ENCODE assay signal across 1 cellular context in the genomic region with DNA sequence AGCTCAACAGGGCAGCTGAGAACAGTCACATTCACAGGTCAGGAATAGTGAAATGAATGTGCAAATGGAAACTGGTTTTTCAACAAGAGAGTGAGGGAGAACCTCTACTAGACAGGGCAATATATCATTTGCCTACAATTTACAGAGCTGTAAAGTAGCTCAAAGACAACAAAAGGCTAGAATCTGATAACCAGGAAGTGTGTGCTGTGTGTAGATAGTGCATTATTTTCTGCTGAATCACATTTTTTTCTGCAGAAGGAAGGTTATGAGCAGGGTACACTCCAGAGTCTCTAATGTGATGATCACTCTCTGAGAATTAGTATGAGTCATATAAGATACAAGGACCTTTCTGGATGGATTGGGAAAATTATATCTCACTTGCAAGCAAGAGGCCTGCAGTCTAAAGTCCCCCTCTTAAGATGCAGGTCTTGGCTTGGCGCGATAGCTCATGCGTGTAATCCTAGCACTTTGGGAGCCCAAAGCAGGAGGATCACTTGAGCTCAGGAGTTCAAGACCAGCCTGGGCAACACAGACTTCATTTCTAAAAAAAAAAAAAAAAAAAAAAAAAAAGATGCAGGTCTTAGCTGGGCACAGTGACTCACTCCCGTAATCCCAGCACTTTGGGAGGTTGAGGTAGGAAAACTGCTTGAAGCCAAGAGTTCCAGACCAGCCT.
A peak's percentile ranks its signal among the peaks of the same experiment; 100 is the strongest.
TF ChIP-seq lines count a peak whose summit lies in the region.

No MANE protein-coding gene starts in this region.

TF ChIP-seq in K562, 482 proteins besides CTCF, POLR2A, EP300 and RAD21 (continued from another document and continues in another):
- TF ChIP-seq, protein P1, sequence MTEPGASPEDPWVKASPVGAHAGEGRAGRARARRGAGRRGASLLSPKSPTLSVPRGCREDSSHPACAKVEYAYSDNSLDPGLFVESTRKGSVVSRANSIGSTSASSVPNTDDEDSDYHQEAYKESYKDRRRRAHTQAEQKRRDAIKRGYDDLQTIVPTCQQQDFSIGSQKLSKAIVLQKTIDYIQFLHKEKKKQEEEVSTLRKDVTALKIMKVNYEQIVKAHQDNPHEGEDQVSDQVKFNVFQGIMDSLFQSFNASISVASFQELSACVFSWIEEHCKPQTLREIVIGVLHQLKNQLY (CRISPR knock-in tag; conservative IDR thresholded peaks at IDR 0.05): no peak
- TF ChIP-seq ZFP1 (CRISPR knock-in tag; IDR thresholded peaks at IDR 0.05) (no peak), ZNF586 (CRISPR knock-in tag; conservative IDR thresholded peaks at IDR 0.05) (no peak), ZNF143 (CRISPR knock-in tag; IDR thresholded peaks at IDR 0.05) (no peak), ZNF165 (CRISPR knock-in tag; IDR thresholded peaks at IDR 0.05; ENCODE audit: borderline replicate concordance) (no peak), ZBTB34 (CRISPR knock-in tag; IDR thresholded peaks at IDR 0.05) (no peak), PHF21A (IDR thresholded peaks at IDR 0.05; ENCODE audit: borderline replicate concordance, low read depth) (peak; percentile 49; the same call in 1 of the 2 replicates), CAMTA2 (CRISPR knock-in tag; conservative IDR thresholded peaks at IDR 0.05) (no peak), CHD2 (IDR thresholded peaks at IDR 0.05; ENCODE audit: low read depth, low read length) (no peak), ZNF175 (CRISPR knock-in tag; IDR thresholded peaks at IDR 0.05; ENCODE audit: low read depth) (no peak), DNMT1 (IDR thresholded peaks at IDR 0.05) (no peak), CHCHD3 (CRISPR knock-in tag; IDR thresholded peaks at IDR 0.05) (no peak), BRD4 (IDR thresholded peaks at IDR 0.05) (no peak), ATF1 (CRISPR knock-in tag; IDR thresholded peaks at IDR 0.05) (no peak), ATF1 (tag; IDR thresholded peaks at IDR 0.05) (peak; percentile 46), TAF7 (tag; IDR thresholded peaks at IDR 0.05) (no peak), POLR3A (IDR thresholded peaks at IDR 0.05; ENCODE audit: borderline replicate concordance, extremely low read depth, insufficient read depth, insufficient read length) (peak; percentile 76), ZNF197 (CRISPR knock-in tag; IDR thresholded peaks at IDR 0.05; ENCODE audit: low read depth) (peak; percentile 22; the same call in 1 of the 2 replicates), SRF (CRISPR knock-in tag; IDR thresholded peaks at IDR 0.05) (no peak), KAT2B (IDR thresholded peaks at IDR 0.05; ENCODE audit: low read depth, low read length) (no peak), POLR2G (IDR thresholded peaks at IDR 0.05; ENCODE audit: low read depth, low read length) (no peak), NFE2 (IDR thresholded peaks at IDR 0.05; ENCODE audit: low read depth) (peak; percentile 98), SNIP1 (IDR thresholded peaks at IDR 0.05; ENCODE audit: low read depth) (no peak), GTF2B (IDR thresholded peaks at IDR 0.05; ENCODE audit: extremely low read depth, insufficient read length) (no peak), RREB1 (CRISPR knock-in tag; IDR thresholded peaks at IDR 0.05) (no peak), ELF2 (CRISPR knock-in tag; IDR thresholded peaks at IDR 0.05) (no peak), GABPB2 (CRISPR knock-in tag; conservative IDR thresholded peaks at IDR 0.05) (no peak), ZBED1 (IDR thresholded peaks at IDR 0.05) (no peak), FUS (optimal IDR thresholded peaks at IDR 0.05; ENCODE audit: low read depth, low read length) (no peak)
- TF ChIP-seq, protein P2, sequence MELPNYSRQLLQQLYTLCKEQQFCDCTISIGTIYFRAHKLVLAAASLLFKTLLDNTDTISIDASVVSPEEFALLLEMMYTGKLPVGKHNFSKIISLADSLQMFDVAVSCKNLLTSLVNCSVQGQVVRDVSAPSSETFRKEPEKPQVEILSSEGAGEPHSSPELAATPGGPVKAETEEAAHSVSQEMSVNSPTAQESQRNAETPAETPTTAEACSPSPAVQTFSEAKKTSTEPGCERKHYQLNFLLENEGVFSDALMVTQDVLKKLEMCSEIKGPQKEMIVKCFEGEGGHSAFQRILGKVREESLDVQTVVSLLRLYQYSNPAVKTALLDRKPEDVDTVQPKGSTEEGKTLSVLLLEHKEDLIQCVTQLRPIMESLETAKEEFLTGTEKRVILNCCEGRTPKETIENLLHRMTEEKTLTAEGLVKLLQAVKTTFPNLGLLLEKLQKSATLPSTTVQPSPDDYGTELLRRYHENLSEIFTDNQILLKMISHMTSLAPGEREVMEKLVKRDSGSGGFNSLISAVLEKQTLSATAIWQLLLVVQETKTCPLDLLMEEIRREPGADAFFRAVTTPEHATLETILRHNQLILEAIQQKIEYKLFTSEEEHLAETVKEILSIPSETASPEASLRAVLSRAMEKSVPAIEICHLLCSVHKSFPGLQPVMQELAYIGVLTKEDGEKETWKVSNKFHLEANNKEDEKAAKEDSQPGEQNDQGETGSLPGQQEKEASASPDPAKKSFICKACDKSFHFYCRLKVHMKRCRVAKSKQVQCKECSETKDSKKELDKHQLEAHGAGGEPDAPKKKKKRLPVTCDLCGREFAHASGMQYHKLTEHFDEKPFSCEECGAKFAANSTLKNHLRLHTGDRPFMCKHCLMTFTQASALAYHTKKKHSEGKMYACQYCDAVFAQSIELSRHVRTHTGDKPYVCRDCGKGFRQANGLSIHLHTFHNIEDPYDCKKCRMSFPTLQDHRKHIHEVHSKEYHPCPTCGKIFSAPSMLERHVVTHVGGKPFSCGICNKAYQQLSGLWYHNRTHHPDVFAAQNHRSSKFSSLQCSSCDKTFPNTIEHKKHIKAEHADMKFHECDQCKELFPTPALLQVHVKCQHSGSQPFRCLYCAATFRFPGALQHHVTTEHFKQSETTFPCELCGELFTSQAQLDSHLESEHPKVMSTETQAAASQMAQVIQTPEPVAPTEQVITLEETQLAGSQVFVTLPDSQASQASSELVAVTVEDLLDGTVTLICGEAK (IDR thresholded peaks at IDR 0.05): peak; percentile 56
- TF ChIP-seq, protein P2 (CRISPR knock-in tag; IDR thresholded peaks at IDR 0.05): no peak
- TF ChIP-seq, protein P3, sequence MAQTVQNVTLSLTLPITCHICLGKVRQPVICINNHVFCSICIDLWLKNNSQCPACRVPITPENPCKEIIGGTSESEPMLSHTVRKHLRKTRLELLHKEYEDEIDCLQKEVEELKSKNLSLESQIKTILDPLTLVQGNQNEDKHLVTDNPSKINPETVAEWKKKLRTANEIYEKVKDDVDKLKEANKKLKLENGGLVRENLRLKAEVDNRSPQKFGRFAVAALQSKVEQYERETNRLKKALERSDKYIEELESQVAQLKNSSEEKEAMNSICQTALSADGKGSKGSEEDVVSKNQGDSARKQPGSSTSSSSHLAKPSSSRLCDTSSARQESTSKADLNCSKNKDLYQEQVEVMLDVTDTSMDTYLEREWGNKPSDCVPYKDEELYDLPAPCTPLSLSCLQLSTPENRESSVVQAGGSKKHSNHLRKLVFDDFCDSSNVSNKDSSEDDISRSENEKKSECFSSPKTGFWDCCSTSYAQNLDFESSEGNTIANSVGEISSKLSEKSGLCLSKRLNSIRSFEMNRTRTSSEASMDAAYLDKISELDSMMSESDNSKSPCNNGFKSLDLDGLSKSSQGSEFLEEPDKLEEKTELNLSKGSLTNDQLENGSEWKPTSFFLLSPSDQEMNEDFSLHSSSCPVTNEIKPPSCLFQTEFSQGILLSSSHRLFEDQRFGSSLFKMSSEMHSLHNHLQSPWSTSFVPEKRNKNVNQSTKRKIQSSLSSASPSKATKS (CRISPR knock-in tag; IDR thresholded peaks at IDR 0.05): no peak
- TF ChIP-seq, protein P4, sequence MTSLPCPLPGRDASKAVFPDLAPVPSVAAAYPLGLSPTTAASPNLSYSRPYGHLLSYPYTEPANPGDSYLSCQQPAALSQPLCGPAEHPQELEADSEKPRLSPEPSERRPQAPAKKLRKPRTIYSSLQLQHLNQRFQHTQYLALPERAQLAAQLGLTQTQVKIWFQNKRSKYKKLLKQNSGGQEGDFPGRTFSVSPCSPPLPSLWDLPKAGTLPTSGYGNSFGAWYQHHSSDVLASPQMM (CRISPR knock-in tag; IDR thresholded peaks at IDR 0.05): no peak
- TF ChIP-seq, protein P5, sequence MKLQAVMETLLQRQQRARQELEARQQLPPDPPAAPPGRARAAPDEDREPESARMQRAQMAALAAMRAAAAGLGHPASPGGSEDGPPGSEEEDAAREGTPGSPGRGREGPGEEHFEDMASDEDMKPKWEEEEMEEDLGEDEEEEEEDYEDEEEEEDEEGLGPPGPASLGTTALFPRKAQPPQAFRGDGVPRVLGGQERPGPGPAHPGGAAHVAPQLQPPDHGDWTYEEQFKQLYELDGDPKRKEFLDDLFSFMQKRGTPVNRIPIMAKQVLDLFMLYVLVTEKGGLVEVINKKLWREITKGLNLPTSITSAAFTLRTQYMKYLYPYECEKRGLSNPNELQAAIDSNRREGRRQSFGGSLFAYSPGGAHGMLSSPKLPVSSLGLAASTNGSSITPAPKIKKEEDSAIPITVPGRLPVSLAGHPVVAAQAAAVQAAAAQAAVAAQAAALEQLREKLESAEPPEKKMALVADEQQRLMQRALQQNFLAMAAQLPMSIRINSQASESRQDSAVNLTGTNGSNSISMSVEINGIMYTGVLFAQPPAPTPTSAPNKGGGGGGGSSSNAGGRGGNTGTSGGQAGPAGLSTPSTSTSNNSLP (IDR thresholded peaks at IDR 0.05; ENCODE audit: borderline replicate concordance, low read depth, low read length): peak; percentile 99
